In genomic region chr15:64246364-64247189, GRCh38 we compare ENCODE assay signal across 8 cellular contexts.
DNase-seq lines count a peak whose midpoint lies in the region; ATAC-seq and TF ChIP-seq lines count a peak whose summit lies in the region.

No MANE protein-coding gene starts in this region.

- no peaks in the 10 kb centered on the region for H3K4me1 ChIP-seq in mesendoderm (ENCODE audit: control insufficient read depth, low read depth, low read length)
- H3K4me1 ChIP-seq in esophagus muscularis mucosa: peaks cover 8 to 42% (median 24%) of the 10 kb centered on the region in 4 donors
- peaks cover 6 to 7% of the 10 kb centered on the region in 2 donors for H3K4me1 ChIP-seq in gastrocnemius medialis

- H2BK5ac ChIP-seq in mesendoderm (ENCODE audit: low read length): no peak overlapping the region

- H3K56ac ChIP-seq in mesendoderm (ENCODE audit: low read length): no peak overlapping the region

- DNase-seq in D341Med (ENCODE audit: low spot score) (peak; percentile 46), NCI-H748 treated with DMSO at 0.1 percent for 48 hours (lab: John Stamatoyannopoulos, UW) (peak; percentile 58), amniotic epithelial cell (ENCODE audit: low read depth) (peak; percentile 93), mesendoderm (peak; percentile 83), esophagus muscularis mucosa (ENCODE audit: extremely low spot score) (no peak), gastrocnemius medialis (no peak)

- H2BK15ac ChIP-seq in mesendoderm (replicated peaks; ENCODE audit: low read depth): no peak overlapping the region

- ATAC-seq in GM19025 (IDR thresholded peaks at IDR 0.05; ENCODE audit: low read depth, unreplicated experiment): peak; percentile 83
- peak; percentile 63 for ATAC-seq in HG03064 (IDR thresholded peaks at IDR 0.05; ENCODE audit: low read depth, unreplicated experiment)
- ATAC-seq in gastrocnemius medialis: no peak

- H3K4me3 ChIP-seq in mesendoderm (ENCODE audit: low read length) (no peak overlapping the region), esophagus muscularis mucosa (no peak overlapping the region), gastrocnemius medialis (no peak overlapping the region)

- no peak overlapping the region for H2BK120ac ChIP-seq in mesendoderm (ENCODE audit: low read depth, low read length)

- H3K79me2 ChIP-seq in mesendoderm (ENCODE audit: control insufficient read depth, insufficient read depth, low read length): no peaks in the 10 kb centered on the region

- H3K4ac ChIP-seq in mesendoderm (ENCODE audit: low read depth, low read length): no peak overlapping the region

- H3K27ac ChIP-seq in mesendoderm (ENCODE audit: low read depth, low read length) (no peak overlapping the region), esophagus muscularis mucosa (replicated peaks in 1 of 4) (no peak overlapping the region), gastrocnemius medialis (peak overlapping the region in 1 of 4 donors; percentile 61)

- H3K18ac ChIP-seq in mesendoderm (ENCODE audit: low read length): no peak overlapping the region

- H3K36me3 ChIP-seq in mesendoderm (ENCODE audit: control insufficient read depth, insufficient read depth, low read length) (no peaks in the 10 kb centered on the region), esophagus muscularis mucosa (no peaks in the 10 kb centered on the region), gastrocnemius medialis (peaks cover 0 to 7% of the 10 kb centered on the region in 2 donors)

- H3K27me3 ChIP-seq in mesendoderm (ENCODE audit: insufficient read depth, low read length, poor library complexity) (no peaks in the 10 kb centered on the region), esophagus muscularis mucosa (no peaks in the 10 kb centered on the region), gastrocnemius medialis (no peaks in the 10 kb centered on the region)

- no peak overlapping the region for H4K8ac ChIP-seq in mesendoderm (ENCODE audit: low read depth, low read length)

- no peak for TF ChIP-seq EP300 in esophagus muscularis mucosa (IDR thresholded peaks at IDR 0.05)

- intact Hi-C loops in esophagus muscularis mucosa (cut with DNase I) (no loop called here), gastrocnemius medialis (cut with DNase I; ENCODE audit: low total_unique reads) (no loop called here)

- H3K9me3 ChIP-seq in esophagus muscularis mucosa (no peaks in the 10 kb centered on the region), gastrocnemius medialis (no peaks in the 10 kb centered on the region)

- TF ChIP-seq CTCF in esophagus muscularis mucosa (IDR thresholded peaks at IDR 0.05): no peak
- no peak for TF ChIP-seq CTCF in gastrocnemius medialis (IDR thresholded peaks at IDR 0.05 in 4 of 5, conservative IDR thresholded peaks at IDR 0.05 in 1 of 5)

- no peak overlapping the region for H3K4me2 ChIP-seq in mesendoderm (ENCODE audit: low read length)

- no CpG with 5 or more reads among the region's 9 CpGs for WGBS in mesendoderm (ENCODE audit: extremely low coverage, insufficient coverage, low lambda C conversion rate)
- 68% methylated on average over 9 of the region's 9 CpGs for WGBS in esophagus muscularis mucosa

- TF ChIP-seq POLR2A in esophagus muscularis mucosa (IDR thresholded peaks at IDR 0.05; ENCODE audit: low read depth) (no peak), gastrocnemius medialis (IDR thresholded peaks at IDR 0.05) (no peak)

- in situ Hi-C loops in gastrocnemius medialis (cut with MboI; ENCODE audit: low sequenced_read_pairs in 4 of 4): no loop called here

- H3K9ac ChIP-seq in mesendoderm (ENCODE audit: low read length): no peak overlapping the region

- H3K23ac ChIP-seq in mesendoderm (ENCODE audit: low read length): no peak overlapping the region

- no peak overlapping the region for H4K5ac ChIP-seq in mesendoderm (ENCODE audit: low read length)

- H3K79me1 ChIP-seq in mesendoderm (ENCODE audit: low read length): peaks cover 1% of the 10 kb centered on the region

- H2AK5ac ChIP-seq in mesendoderm (ENCODE audit: low read length): no peak overlapping the region

Comparison
In these comparisons a context has a peak if more than half of its experiments do, and no peak if none do; other contexts are left out.
1. DNase-seq: peak in D341Med (single experiment), NCI-H748 treated with DMSO at 0.1 percent for 48 hours (single experiment), amniotic epithelial cell (single experiment) and mesendoderm (single experiment); none in esophagus muscularis mucosa (single experiment) and gastrocnemius medialis (0 of 2).
2. ATAC-seq: peak in GM19025 (single experiment) and HG03064 (single experiment); none in gastrocnemius medialis (0 of 2).